10 cellular contexts compared by ENCODE assay signal in the genomic region with DNA sequence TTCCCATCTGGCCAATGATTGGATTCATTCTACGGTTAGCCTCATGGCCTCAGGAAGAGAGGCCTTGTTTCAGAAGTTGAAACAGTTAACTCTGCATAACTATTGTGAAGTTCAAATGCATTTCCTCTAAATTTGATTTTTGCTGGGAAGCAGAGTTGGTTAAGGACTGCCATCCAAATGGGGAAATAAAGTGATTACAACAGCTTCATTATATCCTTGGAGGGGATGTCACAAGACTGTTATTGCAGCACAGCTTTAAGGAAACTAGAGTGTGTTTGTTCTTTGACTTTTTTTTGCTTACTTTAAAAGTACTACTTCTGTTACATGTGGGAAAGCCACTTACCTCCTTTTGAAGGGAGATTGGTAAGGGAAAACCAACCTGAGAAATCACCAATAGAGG.
DNase-seq lines count a peak whose midpoint lies in the region; TF ChIP-seq lines count a peak whose summit lies in the region.
"Had no signal": no experiment of that assay in that cellular context is flagged by ENCODE, and none has a peak within 500 bp of the region (broad histone marks: within the 10 kb centered on the region; RNA-seq: fewer than 3 reads in every experiment).

No MANE protein-coding gene starts in this region.

- H3K27me3 ChIP-seq in HL-60 (ENCODE audit: insufficient read depth, poor library complexity, severe bottlenecking) = no peaks in the 10 kb centered on the region
- no peaks in the 10 kb centered on the region for H3K27me3 ChIP-seq in layer of hippocampus (ENCODE audit: control insufficient read depth, insufficient read depth, low read length)

- DNase-seq in HL-60 (ENCODE audit: low read depth in 1 of 2, low spot score in 1 of 2) (peak; percentile 72 to 85), superior temporal gyrus (ENCODE audit: extremely low spot score) (peak; percentile 31), HEK293T (ENCODE audit: extremely low spot score) (no peak), GM20000 (ENCODE audit: low spot score) (no peak), NCI-H1436 treated with DMSO at 0.1 percent for 48 hours (lab: John Stamatoyannopoulos, UW) (no peak), NCI-H1092 treated with DMSO at 0.1 percent for 48 hours (lab: John Stamatoyannopoulos, UW) (no peak)
- DNase-seq: occipital lobe, SW 1271 had no signal

- WGBS in adipose tissue, 3 donors = 45 to 83% (median 53%) methylated on average over 1 of the region's 1 CpG

- TF ChIP-seq CTCF in HL-60 (IDR thresholded peaks at IDR 0.05; ENCODE audit: insufficient read depth, low read length) (no peak), GM20000 (IDR thresholded peaks at IDR 0.05; ENCODE audit: extremely low read depth, missing control alignments) (no peak)

- CTCF ChIA-PET in HEK293T (lab: Yijun Ruan, JAX) = no interaction called here

- POLR2A ChIA-PET in HEK293T (lab: Yijun Ruan, JAX) = no interaction called here

- H3K4me3 ChIP-seq in HL-60 (replicated peaks; ENCODE audit: insufficient read depth, low read length) = peak overlapping the region; percentile 23

- H3K27ac ChIP-seq in HL-60 (replicated peaks) = peak overlapping the region; percentile 86
- peak overlapping the region; percentile 15 for H3K27ac ChIP-seq in adipose tissue (ENCODE audit: low read depth, low read length)
- peak overlapping the region; percentile 36 for H3K27ac ChIP-seq in layer of hippocampus (ENCODE audit: low read depth, low read length)

TF ChIP-seq in HEK293T, 16 proteins besides CTCF, POLR2A, EP300 and RAD21:
- TF ChIP-seq ARNT (IDR thresholded peaks at IDR 0.05) = no peak
- no peak for TF ChIP-seq NFRKB (IDR thresholded peaks at IDR 0.05)
- TF ChIP-seq FOXM1 (IDR thresholded peaks at IDR 0.05; ENCODE audit: borderline replicate concordance) = no peak
- no peak for TF ChIP-seq FOXK2 (IDR thresholded peaks at IDR 0.05)
- TF ChIP-seq HDGF (IDR thresholded peaks at IDR 0.05; ENCODE audit: borderline replicate concordance) = no peak
- no peak for TF ChIP-seq TARDBP (IDR thresholded peaks at IDR 0.05)
- no peak for TF ChIP-seq CTBP1 (IDR thresholded peaks at IDR 0.05; ENCODE audit: borderline replicate concordance)
- no peak for TF ChIP-seq ZNF384 (IDR thresholded peaks at IDR 0.05)
- TF ChIP-seq FOXA1 (IDR thresholded peaks at IDR 0.05) = no peak
- no peak for TF ChIP-seq BHLHE40 (IDR thresholded peaks at IDR 0.05; ENCODE audit: borderline replicate concordance)
- TF ChIP-seq L3MBTL2 (conservative IDR thresholded peaks at IDR 0.05) = no peak

Comparison
In these comparisons a context has a peak if more than half of its experiments do, and no peak if none do; other contexts are left out.
1. DNase-seq: peak in HL-60 (2 of 2) and superior temporal gyrus (single experiment); none in HEK293T (single experiment), GM20000 (single experiment), NCI-H1436 treated with DMSO at 0.1 percent for 48 hours (single experiment) and NCI-H1092 treated with DMSO at 0.1 percent for 48 hours (single experiment).
2. H3K27ac ChIP-seq: peak in every context shown above with its lines; median percentile 86 in HL-60; 36 in layer of hippocampus; 15 in adipose tissue.